ENCODE assay signal across 8 cellular contexts in genomic region chr2:166057363-166058169, GRCh38.
DNase-seq lines count a peak whose midpoint lies in the region; ATAC-seq and FAIRE-seq lines count a peak whose summit lies in the region.

No MANE protein-coding gene starts in this region.

- in situ Hi-C loops in ACHN (cut with HindIII; ENCODE audit: low pct_ligation_motif_present, low pct_unique_long_range_greater_than_20kb, low sequenced_read_pairs), result no loop called here

- peak; percentile 85 for FAIRE-seq in RCC 7860 (lab: Jason Lieb, UNC)

- ATAC-seq in HG02840 (IDR thresholded peaks at IDR 0.05; ENCODE audit: low FRiP score, unreplicated experiment) (no peak), HG02763 (IDR thresholded peaks at IDR 0.05; ENCODE audit: unreplicated experiment) (no peak)

- DNase-seq in ACHN (peak; percentile 38), HCEC 1CT (peak; percentile 69), RCC 7860 (ENCODE audit: low spot score) (no peak), glomerular endothelial cell (ENCODE audit: extremely low read depth, low read depth, low spot score) (peak; percentile 79), HuH-7.5 (ENCODE audit: low spot score) (no peak)
- no peak for DNase-seq in stimulated activated CD4-positive, alpha-beta T cell treated with anti-CD3 and anti-CD28 coated beads, Interleukin-2, amount 100 ng/mL, for 24 hours

Comparison
In these comparisons a context has a peak if more than half of its experiments do, and no peak if none do; other contexts are left out.
1. DNase-seq: peak in ACHN (single experiment), HCEC 1CT (single experiment) and glomerular endothelial cell (single experiment); none in RCC 7860 (single experiment), HuH-7.5 (single experiment) and stimulated activated CD4-positive, alpha-beta T cell treated with anti-CD3 and anti-CD28 coated beads, Interleukin-2, amount 100 ng/mL, for 24 hours (0 of 2).